9 cellular contexts compared by ENCODE assay signal in the genomic region with DNA sequence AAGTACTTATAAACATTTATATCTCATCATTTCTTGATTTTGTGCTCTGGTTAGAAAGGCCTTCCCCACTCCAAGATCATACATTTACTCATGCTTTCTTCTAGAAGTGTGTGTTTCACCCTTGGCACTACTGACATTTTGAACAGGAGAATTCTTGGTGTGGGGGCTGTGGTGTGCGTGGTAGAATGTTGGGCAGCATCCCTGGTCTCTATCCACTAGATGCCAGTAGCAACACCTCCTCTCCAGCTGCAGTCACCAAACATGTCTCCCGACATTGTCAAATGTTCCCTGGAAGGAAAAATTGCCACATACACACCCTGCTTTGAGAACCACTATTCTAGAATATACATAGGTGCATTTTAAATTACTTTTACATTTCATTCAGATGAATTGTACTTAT. TPM values are rescaled to one million over a fixed set of nuclear protein-coding genes. Genes with fewer than 3 reads are reported as not detected.
A peak's percentile ranks its signal among the peaks of the same experiment; 100 is the strongest.
DNase-seq lines count a peak whose midpoint lies in the region; ATAC-seq and TF ChIP-seq lines count a peak whose summit lies in the region.
"Had no signal": no experiment of that assay in that cellular context is flagged by ENCODE, and none has a peak within 500 bp of the region (broad histone marks: within the 10 kb centered on the region; RNA-seq: fewer than 3 reads in every experiment).

No MANE protein-coding gene starts in this region.

- WGBS in body of pancreas, 2 donors: 13 to 16% methylated on average over 2 of the region's 2 CpGs

- DNase-seq in BJ (ENCODE audit: low read depth) (no peak), HT-29 (ENCODE audit: low spot score) (peak; percentile 81), body of pancreas (peak in 3 of 4 donors; percentile 36 to 49 (median 49)), left lung (no peak), NCI-H1048 (lab: John Stamatoyannopoulos, UW) (no peak), NCI-H446 treated with DMSO at 0.1 percent for 48 hours (lab: John Stamatoyannopoulos, UW) (no peak), putamen (ENCODE audit: low spot score) (no peak), NCI-H187 (lab: John Stamatoyannopoulos, UW) (no peak)

- H3K27me3 ChIP-seq in BJ (ENCODE audit: control insufficient read depth, insufficient read depth, low read length): no peaks in the 10 kb centered on the region
- H3K27me3 ChIP-seq in body of pancreas: no peaks in the 10 kb centered on the region
- H3K27me3 ChIP-seq in left lung: no peaks in the 10 kb centered on the region
- H3K27me3 ChIP-seq: ascending aorta had no signal

- CTCF ChIA-PET in BJ (lab: Yijun Ruan, JAX): interaction anchor here (1.1 to 1.7 kb wide), 2 partner anchors 144 to 153 kb away, joined by 3 to 8 read pairs; no protein-coding TSS in a partner anchor

- no peak overlapping the region for H3K27ac ChIP-seq in body of pancreas
- H3K27ac ChIP-seq in left lung: no peak overlapping the region
- H3K27ac ChIP-seq: ascending aorta had no signal

- no peak for TF ChIP-seq POLR2A in body of pancreas (IDR thresholded peaks at IDR 0.05)

- POLR2A ChIA-PET in BJ (lab: Charles Lee): no interaction called here

- ATAC-seq in body of pancreas (peak; percentile 62), left lung (peak; percentile 71)

- TF ChIP-seq CTCF in BJ (IDR thresholded peaks at IDR 0.05; ENCODE audit: insufficient read depth, low read depth, low read length): peak; percentile 22; the same call in 1 of the 2 replicates
- peak in 5 of 7 experiments; percentile 25 to 53 (median 42) for TF ChIP-seq CTCF in body of pancreas (IDR thresholded peaks at IDR 0.05)
- no peak for TF ChIP-seq CTCF in left lung (IDR thresholded peaks at IDR 0.05)

- H3K4me3 ChIP-seq in BJ (ENCODE audit: low read depth, low read length) (no peak overlapping the region), body of pancreas (no peak overlapping the region), left lung (no peak overlapping the region)
- H3K4me3 ChIP-seq: ascending aorta had no signal

- H3K9me3 ChIP-seq in body of pancreas (no peaks in the 10 kb centered on the region), left lung (no peaks in the 10 kb centered on the region)
- H3K9me3 ChIP-seq: ascending aorta had no signal

- intact Hi-C loops in body of pancreas (cut with DNase I) (no loop called here), left lung (cut with DNase I) (no loop called here)

- H3K4me1 ChIP-seq in body of pancreas: peaks cover 4% of the 10 kb centered on the region
- H3K4me1 ChIP-seq in left lung: peaks cover 0 to 7% of the 10 kb centered on the region in 2 donors

- no peaks in the 10 kb centered on the region for H3K36me3 ChIP-seq in BJ (ENCODE audit: control insufficient read depth, insufficient read depth, low read length)
- H3K36me3 ChIP-seq in body of pancreas (replicated peaks in 1 of 2; ENCODE audit: insufficient read depth in 1 of 2, low read depth in 2 of 2): no peaks in the 10 kb centered on the region
- H3K36me3 ChIP-seq in left lung: no peaks in the 10 kb centered on the region
- H3K36me3 ChIP-seq: ascending aorta had no signal

RNA-seq across cellular contexts. Expression of a gene that starts 8.7 kb away (rescaled TPM):
- polyA plus RNA-seq in BJ (2011; rRNA removed): 64.8 and 78.9 TPM in 2 replicates
- 60.7 and 91.7 TPM in 2 replicates for polyA minus RNA-seq in BJ (2011; rRNA and poly(A)+ RNA removed)
- total RNA-seq in HT-29 (2014; rRNA removed; shearing (Covaris generic)): 241 and 264 TPM in 2 replicates
- total RNA-seq in body of pancreas: 10 to 100 TPM; 17.1 to 23.1 TPM
- total RNA-seq in left lung: 10 to 100 TPM; 42.6 to 60.0 TPM

Comparison
In these comparisons a context has a peak if more than half of its experiments do, and no peak if none do; other contexts are left out.
1. DNase-seq: peak in HT-29 (single experiment) and body of pancreas (3 of 4); none in BJ (single experiment), left lung (0 of 2), NCI-H1048 (single experiment), NCI-H446 treated with DMSO at 0.1 percent for 48 hours (single experiment), putamen (single experiment) and NCI-H187 (0 of 2).
2. CTCF ChIP-seq: peak in BJ (single experiment) and body of pancreas (5 of 7); none in left lung (0 of 2).